ENCODE assay signal across 8 cellular contexts in genomic region chr6:26020291-26020982, GRCh38. TPM values are rescaled to one million over a fixed set of nuclear protein-coding genes. Genes with fewer than 3 reads are reported as not detected.
DNase-seq lines count a peak whose midpoint lies in the region; ATAC-seq, FAIRE-seq and TF ChIP-seq lines count a peak whose summit lies in the region.

No MANE protein-coding gene starts in this region.

- H3K9me3 ChIP-seq in PC-3 (ENCODE audit: low read length): no peaks in the 10 kb centered on the region
- no peaks in the 10 kb centered on the region for H3K9me3 ChIP-seq in muscle layer of colon (ENCODE audit: low read length)
- H3K9me3 ChIP-seq in subcutaneous abdominal adipose tissue (ENCODE audit: control insufficient read depth in 5 of 5, low read length in 5 of 5): no peaks in the 10 kb centered on the region

- H3K9me2 ChIP-seq in PC-3 (replicated peaks; ENCODE audit: low read length): no peaks in the 10 kb centered on the region

- peak; percentile 60 for DNase-seq in Calu3
- peak; percentile 90 for DNase-seq in HTR-8/SVneo (ENCODE audit: insufficient read length, low spot score)
- DNase-seq in PC-3: peak; percentile 97
- peak; percentile 84 for DNase-seq in activated T-cell treated with anti-CD3 and anti-CD28 coated beads, Interleukin-2, amount 50 U/mL, for 72 hours

- H3K4me1 ChIP-seq in PC-3 (ENCODE audit: insufficient read depth, low read length) (peaks cover 26% of the 10 kb centered on the region), muscle layer of colon (ENCODE audit: insufficient read depth, low read length) (peaks cover 6% of the 10 kb centered on the region), subcutaneous abdominal adipose tissue (ENCODE audit: control insufficient read depth in 5 of 5, insufficient read depth in 5 of 5, low read length in 5 of 5) (peaks cover 0 to 49% (median 36%) of the 10 kb centered on the region in 5 donors)

- peak overlapping the region; percentile 97 for H3K4me2 ChIP-seq in PC-3 (ENCODE audit: low read length)

- no peaks in the 10 kb centered on the region for H3K36me3 ChIP-seq in PC-3 (ENCODE audit: low read depth, low read length)
- no peaks in the 10 kb centered on the region for H3K36me3 ChIP-seq in muscle layer of colon (ENCODE audit: insufficient read depth, low read length)
- H3K36me3 ChIP-seq in subcutaneous abdominal adipose tissue (ENCODE audit: control insufficient read depth in 5 of 5, insufficient read depth in 5 of 5, low read length in 5 of 5): no peaks in the 10 kb centered on the region

- H3K27ac ChIP-seq in PC-3 (ENCODE audit: low read length) (peak overlapping the region; percentile 90), muscle layer of colon (ENCODE audit: low read depth, low read length) (peak overlapping the region; percentile 87), subcutaneous abdominal adipose tissue (ENCODE audit: low read depth, low read length) (peak overlapping the region; percentile 96)

- no peaks in the 10 kb centered on the region for H3K79me2 ChIP-seq in PC-3 (ENCODE audit: low read length)

- H3K4me3 Mint-ChIP-seq in Calu3 (ENCODE audit: low read depth, unreplicated experiment): peak overlapping the region; percentile 87
- peak overlapping the region; percentile 87 to 99 for H3K4me3 Mint-ChIP-seq in activated T-cell treated with anti-CD3 and anti-CD28 coated beads, Interleukin-2, amount 50 U/mL, for 72 hours

- H4K20me1 ChIP-seq in PC-3 (ENCODE audit: low read length): no peaks in the 10 kb centered on the region

- peak; percentile 46 for ATAC-seq in GM21381 (IDR thresholded peaks at IDR 0.05; ENCODE audit: unreplicated experiment)
- ATAC-seq in PC-3: peak; percentile 59
- peak; percentile 50 to 55 for ATAC-seq in activated T-cell treated with anti-CD3 and anti-CD28 coated beads, Interleukin-2, amount 50 U/mL, for 72 hours (replicated peaks in 1 of 2)
- ATAC-seq in esophagus mucosa: peak; percentile 83

- peaks cover 4% of the 10 kb centered on the region for H3K9me3 Mint-ChIP-seq in Calu3 (ENCODE audit: low read depth, unreplicated experiment)
- no peaks in the 10 kb centered on the region for H3K9me3 Mint-ChIP-seq in activated T-cell treated with anti-CD3 and anti-CD28 coated beads, Interleukin-2, amount 50 U/mL, for 72 hours

- H3K4me3 ChIP-seq in PC-3 (ENCODE audit: low read length) (peak overlapping the region; percentile 96), muscle layer of colon (ENCODE audit: low read depth in 1 of 2, low read length in 2 of 2) (peak overlapping the region; percentile 69 to 79), subcutaneous abdominal adipose tissue (ENCODE audit: low read depth in 1 of 5, low read length in 5 of 5) (peak overlapping the region; percentile 73 to 93 (median 84))

- H3K4me1 Mint-ChIP-seq in Calu3 (ENCODE audit: low read depth, unreplicated experiment): peaks cover 22% of the 10 kb centered on the region
- peaks cover 61% of the 10 kb centered on the region for H3K4me1 Mint-ChIP-seq in activated T-cell treated with anti-CD3 and anti-CD28 coated beads, Interleukin-2, amount 50 U/mL, for 72 hours (ENCODE audit: low read depth)

- POLR2A ChIA-PET in PC-3 (lab: Charles Lee; ENCODE audit: unreplicated experiment): interaction anchor here (0.5 to 3.4 kb wide), 11 partner anchors 10 to 1874 kb away, joined by 3 to 54 read pairs (median 5); a partner anchor contains a TSS

- TF ChIP-seq CTCF in Calu3 (IDR thresholded peaks at IDR 0.05; ENCODE audit: unreplicated experiment) (no peak), PC-3 (conservative IDR thresholded peaks at IDR 0.05; ENCODE audit: low read depth, low read length) (no peak)

- peaks cover 9% of the 10 kb centered on the region for H3F3A ChIP-seq in PC-3 (ENCODE audit: low read length, unreplicated experiment)

- intact Hi-C loops in Calu3 (cut with micrococcal nuclease; ENCODE audit: unreplicated experiment) (no loop called here), PC-3 (cut with micrococcal nuclease) (loop anchor here (5.0 kb wide), 1 partner anchor 58 kb away; the partner anchor contains the start of gene TRIM38)

- BruUV-seq in Calu3 (replicated peaks; lab: Mats Ljungman, UMichigan) (TSS peak; percentile 96), PC-3 (replicated peaks; lab: Mats Ljungman, UMichigan) (TSS peak; percentile 96)

- H3K9ac ChIP-seq in PC-3 (ENCODE audit: low read length) (peak overlapping the region; percentile 93), muscle layer of colon (ENCODE audit: low read length) (peak overlapping the region; percentile 59), subcutaneous abdominal adipose tissue (ENCODE audit: low read length in 5 of 5) (peak overlapping the region in 4 of 5 donors; percentile 62 to 85 (median 74))

- FAIRE-seq in HTR-8/SVneo (lab: Jason Lieb, UNC): peak; percentile 63

- H3K27me3 ChIP-seq in PC-3 (ENCODE audit: low read length): no peaks in the 10 kb centered on the region
- H3K27me3 ChIP-seq in muscle layer of colon (ENCODE audit: control insufficient read depth in 1 of 2, insufficient read depth in 2 of 2, low read length in 2 of 2): no peaks in the 10 kb centered on the region
- H3K27me3 ChIP-seq in subcutaneous abdominal adipose tissue (ENCODE audit: control insufficient read depth in 5 of 5, insufficient read depth in 4 of 5, low read length in 5 of 5): no peaks in the 10 kb centered on the region

- CTCF ChIA-PET in Calu3 (lab: Charles Lee): interaction anchor here (1.1 to 2.9 kb wide), 4 partner anchors 12 to 196 kb away, joined by 3 to 14 read pairs (median 4); a partner anchor contains a TSS
- CTCF ChIA-PET in PC-3 (lab: Charles Lee): no interaction called here

- peak overlapping the region; percentile 93 for H3K27ac Mint-ChIP-seq in Calu3 (ENCODE audit: unreplicated experiment)
- H3K27ac Mint-ChIP-seq in activated T-cell treated with anti-CD3 and anti-CD28 coated beads, Interleukin-2, amount 50 U/mL, for 72 hours: peak overlapping the region; percentile 100

- peaks cover 65% of the 10 kb centered on the region for H3K36me3 Mint-ChIP-seq in Calu3 (ENCODE audit: insufficient read depth, unreplicated experiment)
- peaks cover 0 to 1% of the 10 kb centered on the region in 2 donors for H3K36me3 Mint-ChIP-seq in activated T-cell treated with anti-CD3 and anti-CD28 coated beads, Interleukin-2, amount 50 U/mL, for 72 hours (ENCODE audit: insufficient read depth in 2 of 2)

- no peaks in the 10 kb centered on the region for H3K27me3 Mint-ChIP-seq in Calu3 (ENCODE audit: unreplicated experiment)
- no peaks in the 10 kb centered on the region for H3K27me3 Mint-ChIP-seq in activated T-cell treated with anti-CD3 and anti-CD28 coated beads, Interleukin-2, amount 50 U/mL, for 72 hours (ENCODE audit: low read depth)

- peak overlapping the region; percentile 73 for H2AFZ ChIP-seq in PC-3 (ENCODE audit: low read length)

RNA-seq across cellular contexts. Expression of gene TRIM38, which starts 57.8 kb away (rescaled TPM):
- total RNA-seq in Calu3 (2022) (20.6 and 26.1 TPM in 2 replicates), PC-3 (2014; rRNA removed) (5.6 and 6.4 TPM in 2 replicates), esophagus mucosa (7.2 TPM)
- total RNA-seq in activated T-cell treated with anti-CD3 and anti-CD28 coated beads, Interleukin-2, amount 50 U/mL, for 72 hours: 10 to 100 TPM; 21.3 to 39.9 TPM

Comparison
In these comparisons a context has a peak if more than half of its experiments do, and no peak if none do; other contexts are left out.
1. Peak in every context shown above with its lines: DNase-seq, ATAC-seq, H3K4me3 ChIP-seq and H3K27ac ChIP-seq.